In genomic region chr10:133489816-133490588, GRCh38 we compare ENCODE assay signal across 15 cellular contexts. TPM values are rescaled to one million over a fixed set of nuclear protein-coding genes. Genes with fewer than 3 reads are reported as not detected.
A peak's percentile ranks its signal among the peaks of the same experiment; 100 is the strongest.
DNase-seq lines count a peak whose midpoint lies in the region; ATAC-seq, FAIRE-seq and TF ChIP-seq lines count a peak whose summit lies in the region.
"Had no signal": no experiment of that assay in that cellular context is flagged by ENCODE, and none has a peak within 500 bp of the region (broad histone marks: within the 10 kb centered on the region; RNA-seq: fewer than 3 reads in every experiment).

No MANE protein-coding gene starts in this region.

- H4K20me1 ChIP-seq in OCI-LY3 (ENCODE audit: insufficient read depth, low read length) (no peaks in the 10 kb centered on the region), PC-3 (ENCODE audit: low read length) (no peaks in the 10 kb centered on the region)

- no TSS peak for BruUV-seq in PC-3 (replicated peaks; lab: Mats Ljungman, UMichigan)

- H3K9me3 ChIP-seq in OCI-LY3 (ENCODE audit: insufficient read depth, low read length) (no peaks in the 10 kb centered on the region), PC-3 (ENCODE audit: low read length) (peaks cover 8% of the 10 kb centered on the region; the same call in 1 of the 2 replicates)

- no peaks in the 10 kb centered on the region for H3K27me3 ChIP-seq in OCI-LY3 (ENCODE audit: low read depth, low read length)
- H3K27me3 ChIP-seq in PC-3 (ENCODE audit: low read length): no peaks in the 10 kb centered on the region

- H3K4me3 ChIP-seq in OCI-LY3 (ENCODE audit: low read length) (no peak overlapping the region), PC-3 (ENCODE audit: low read length) (no peak overlapping the region)
- H3K4me3 ChIP-seq: lower lobe of right lung had no signal

- no peaks in the 10 kb centered on the region for H3F3A ChIP-seq in PC-3 (ENCODE audit: low read length, unreplicated experiment)

- H2AFZ ChIP-seq in OCI-LY3 (ENCODE audit: low read depth, low read length): no peak overlapping the region; the same call in 1 of the 2 replicates
- no peak overlapping the region for H2AFZ ChIP-seq in PC-3 (ENCODE audit: low read length)

- DNase-seq in D721Med (ENCODE audit: insufficient read length, low spot score): no peak
- no peak for DNase-seq in PC-3
- DNase-seq in LoVo (ENCODE audit: low spot score): no peak
- DNase-seq in SW 1271 (lab: John Stamatoyannopoulos, UW): no peak
- DNase-seq: activated CD8-positive, alpha-beta memory T cell treated with anti-CD3 and anti-CD28 coated beads for 24 hours; IMR-90; lower lobe of right lung; NCI-H510A treated with DMSO at 0.1 percent for 48 hours; nephron progenitor cell; right cardiac atrium had no signal

- H3K9me2 ChIP-seq in PC-3 (replicated peaks; ENCODE audit: low read length): no peaks in the 10 kb centered on the region

- no peak for TF ChIP-seq CTCF in OCI-LY3 (IDR thresholded peaks at IDR 0.05; ENCODE audit: low read depth, low read length)
- no peak for TF ChIP-seq CTCF in D721Med (IDR thresholded peaks at IDR 0.05; ENCODE audit: insufficient read depth, missing control alignments)
- no peak for TF ChIP-seq CTCF in PC-3 (conservative IDR thresholded peaks at IDR 0.05; ENCODE audit: low read depth, low read length)

- peak overlapping the region; percentile 37; the same call in 1 of the 2 replicates for H3K27ac ChIP-seq in OCI-LY3 (ENCODE audit: low read length)
- H3K27ac ChIP-seq in PC-3 (ENCODE audit: low read length): no peak overlapping the region
- H3K27ac ChIP-seq: lower lobe of right lung had no signal

- H3K4me1 ChIP-seq in OCI-LY3 (ENCODE audit: low read length): peaks cover 16% of the 10 kb centered on the region
- no peaks in the 10 kb centered on the region for H3K4me1 ChIP-seq in PC-3 (ENCODE audit: insufficient read depth, low read length)
- H3K4me1 ChIP-seq: lower lobe of right lung had no signal

- POLR2A ChIA-PET in PC-3 (lab: Charles Lee; ENCODE audit: unreplicated experiment): no interaction called here

- no peak overlapping the region for H3K9ac ChIP-seq in OCI-LY3 (ENCODE audit: low read length)
- no peak overlapping the region for H3K9ac ChIP-seq in PC-3 (ENCODE audit: low read length)

- FAIRE-seq in D721Med (lab: Jason Lieb, UNC): no peak

- intact Hi-C loops in PC-3 (cut with micrococcal nuclease): no loop called here

- ATAC-seq in GM18498 (IDR thresholded peaks at IDR 0.05; ENCODE audit: unreplicated experiment): peak; percentile 72
- peak; percentile 80 for ATAC-seq in GM18909 (IDR thresholded peaks at IDR 0.05; ENCODE audit: poor library complexity, unreplicated experiment)
- peak; percentile 67 for ATAC-seq in HG02763 (IDR thresholded peaks at IDR 0.05; ENCODE audit: unreplicated experiment)
- ATAC-seq in PC-3: no peak
- ATAC-seq: lower lobe of right lung, right cardiac atrium had no signal

- H3K4me2 ChIP-seq in OCI-LY3 (ENCODE audit: low read length) (peak overlapping the region; percentile 16; the same call in 1 of the 2 replicates), PC-3 (ENCODE audit: low read length) (no peak overlapping the region)

- no peaks in the 10 kb centered on the region for H3K79me2 ChIP-seq in OCI-LY3 (ENCODE audit: low read length)
- H3K79me2 ChIP-seq in PC-3 (ENCODE audit: low read length): no peaks in the 10 kb centered on the region

- CTCF ChIA-PET in PC-3 (lab: Charles Lee): no interaction called here

- H3K36me3 ChIP-seq in OCI-LY3 (replicated peaks; ENCODE audit: low read depth, low read length) (no peaks in the 10 kb centered on the region), PC-3 (ENCODE audit: low read depth, low read length) (no peaks in the 10 kb centered on the region)
- H3K36me3 ChIP-seq: lower lobe of right lung had no signal

RNA-seq across cellular contexts. Expression of gene SCART1, which starts 36.3 kb away (rescaled TPM):
- 2.4 and 5.1 TPM in 2 replicates for total RNA-seq in PC-3 (2014; rRNA removed)

RNA-seq across cellular contexts. Expression of gene CYP2E1, which starts 37.2 kb away (rescaled TPM):
- total RNA-seq in PC-3 (2014; rRNA removed): 3.3 and 4.2 TPM in 2 replicates
- total RNA-seq: RPMI7951 had no signal
